ENCODE assay signal across 23 cellular contexts in genomic region chr2:143852748-143853147, GRCh38.
DNase-seq lines count a peak whose midpoint lies in the region; ATAC-seq, FAIRE-seq and TF ChIP-seq lines count a peak whose summit lies in the region.
"Had no signal": no experiment of that assay in that cellular context is flagged by ENCODE, and none has a peak within 500 bp of the region (broad histone marks: within the 10 kb centered on the region; RNA-seq: fewer than 3 reads in every experiment).

No MANE protein-coding gene starts in this region.

- H3K4me2 ChIP-seq in DOHH2 (ENCODE audit: low read length): no peak overlapping the region
- H3K4me2 ChIP-seq: SK-N-SH had no signal

- H3K36me3 ChIP-seq in DOHH2 (ENCODE audit: control insufficient read depth, low read length) (no peaks in the 10 kb centered on the region), HAP-1 (replicated peaks) (no peaks in the 10 kb centered on the region)

- peak; percentile 20 for TF ChIP-seq CTCF in DOHH2 (IDR thresholded peaks at IDR 0.05; ENCODE audit: low read depth, low read length, poor library complexity, severe bottlenecking)

- H3K27me3 ChIP-seq in DOHH2 (ENCODE audit: control insufficient read depth, low read length) (no peaks in the 10 kb centered on the region), HAP-1 (ENCODE audit: low read depth) (peaks cover 4% of the 10 kb centered on the region; the same call in 1 of the 2 replicates)
- H3K27me3 ChIP-seq: testis had no signal

- no peaks in the 10 kb centered on the region for H3K79me2 ChIP-seq in DOHH2 (ENCODE audit: control insufficient read depth, low read length)
- H3K79me2 ChIP-seq: parathyroid adenoma had no signal

- H3K4me1 ChIP-seq in DOHH2 (ENCODE audit: control insufficient read depth, low read length) (no peaks in the 10 kb centered on the region), HAP-1 (peaks cover 10% of the 10 kb centered on the region; the same call in 1 of the 2 replicates)
- H3K4me1 ChIP-seq: parathyroid adenoma, testis had no signal

- DNase-seq in HAP-1 (ENCODE audit: low spot score in 2 of 2) (peak; percentile 81 to 88), OCI-M1 (lab: John Stamatoyannopoulos, UW) (peak; percentile 51), iPS-NIHi11 (ENCODE audit: low spot score) (peak; percentile 50), RCC 7860 (ENCODE audit: low spot score) (no peak), NCI-H1694 treated with DMSO at 0.1 percent for 48 hours (lab: John Stamatoyannopoulos, UW) (no peak)
- DNase-seq: activated CD4-positive, alpha-beta T cell treated with anti-CD3 and anti-CD28 coated beads, Interleukin-2, amount 50 U/mL, for 4 hours; activated naive CD4-positive, alpha-beta T cell treated with anti-CD3 and anti-CD28 coated beads, Interleukin-2, amount 50 U/mL, for 16 hours; activated T-cell treated with anti-CD3 and anti-CD28 coated beads, Interleukin-2, amount 50 U/mL, for 1 hour; Calu3; foreskin melanocyte; Kasumi-1; NCI-H1694; SK-N-SH; stimulated activated CD4-positive, alpha-beta T cell treated with anti-CD3 and anti-CD28 coated beads, Interleukin-4, amount 100 ng/mL, for 4 hours; T1000; testis had no signal

- no peaks in the 10 kb centered on the region for H3K9me3 ChIP-seq in DOHH2 (ENCODE audit: control insufficient read depth, insufficient read depth, low read length)
- no peaks in the 10 kb centered on the region for H3K9me3 ChIP-seq in HAP-1
- H3K9me3 ChIP-seq: SK-N-SH, testis had no signal

- H3F3A ChIP-seq in DOHH2 (ENCODE audit: control insufficient read depth, insufficient read depth): no peaks in the 10 kb centered on the region

- no peaks in the 10 kb centered on the region for H4K20me1 ChIP-seq in DOHH2 (ENCODE audit: control insufficient read depth, insufficient read depth, low read depth, low read length)

- in situ Hi-C loops in HAP-1 (cut with MboI; ENCODE audit: low sequenced_read_pairs): no loop called here

- H3K4me3 ChIP-seq in DOHH2 (ENCODE audit: low read length) (no peak overlapping the region), HAP-1 (no peak overlapping the region)
- H3K4me3 ChIP-seq: testis had no signal

- FAIRE-seq in RCC 7860 (lab: Jason Lieb, UNC): no peak
- FAIRE-seq: colon, endothelial cell of umbilical vein had no signal

- H3K27ac ChIP-seq in DOHH2 (ENCODE audit: low read depth, low read length): no peak overlapping the region
- H3K27ac ChIP-seq: parathyroid adenoma, testis had no signal

- no peaks in the 10 kb centered on the region for H3K9me2 ChIP-seq in DOHH2 (replicated peaks; ENCODE audit: control insufficient read depth, low read length)
- H3K9me2 ChIP-seq: SK-N-SH had no signal

- no peak for ATAC-seq in GM18498 (IDR thresholded peaks at IDR 0.05; ENCODE audit: unreplicated experiment)
- ATAC-seq: HCT116, Panc1 had no signal

Comparison
In these comparisons a context has a peak if more than half of its experiments do, and no peak if none do; other contexts are left out.
1. DNase-seq: peak in HAP-1 (2 of 2), OCI-M1 (single experiment) and iPS-NIHi11 (single experiment); none in RCC 7860 (single experiment) and NCI-H1694 treated with DMSO at 0.1 percent for 48 hours (single experiment).